8 cellular contexts compared by ENCODE assay signal in the genomic region with DNA sequence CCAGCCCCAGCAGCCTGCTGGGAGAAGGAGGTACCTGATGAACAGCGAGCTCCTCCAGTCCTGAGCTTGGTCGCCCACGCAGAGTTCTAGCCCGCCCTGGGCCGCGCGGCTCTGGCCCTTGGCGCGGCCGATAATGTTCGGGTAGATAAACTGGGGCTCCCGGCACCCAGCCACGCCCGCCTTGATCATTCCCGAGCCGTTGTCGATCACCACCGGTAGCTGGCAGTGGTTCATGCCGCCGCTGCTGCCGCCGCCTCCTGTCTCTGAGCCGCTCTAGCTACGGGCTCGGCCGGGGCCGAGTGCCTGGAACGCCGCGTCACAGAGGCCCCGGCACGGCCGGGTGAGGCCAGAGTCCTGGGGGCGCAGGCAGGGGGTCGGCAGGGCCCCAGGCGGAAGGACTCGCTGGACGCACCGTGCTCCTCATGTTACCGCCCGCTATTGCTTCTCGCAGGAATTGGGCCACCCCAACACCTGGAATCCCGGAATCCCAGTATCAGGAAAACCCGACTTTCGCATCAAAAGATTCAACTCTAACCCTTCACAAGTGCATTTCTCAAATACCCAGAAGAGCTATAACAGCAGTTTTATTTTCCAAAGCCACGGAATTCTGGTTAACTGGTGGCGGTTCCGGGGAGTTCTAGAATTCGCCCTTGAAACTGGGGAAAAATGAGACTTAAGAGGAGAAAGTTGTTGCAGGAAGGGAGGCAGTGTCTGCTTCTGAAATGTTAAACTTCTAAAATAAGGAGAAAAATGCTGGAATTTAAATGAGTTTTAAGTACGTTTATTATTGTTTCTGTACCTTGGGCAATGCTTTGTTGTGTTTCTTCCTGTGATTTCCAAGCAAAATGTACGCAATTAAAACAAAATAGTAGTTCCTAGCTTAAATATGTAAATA. TPM values are rescaled to one million over a fixed set of nuclear protein-coding genes. Genes with fewer than 3 reads are reported as not detected.
DNase-seq lines count a peak whose midpoint lies in the region; ATAC-seq, FAIRE-seq and TF ChIP-seq lines count a peak whose summit lies in the region.

A gene (minus strand): TSS at position 275 of the 895 bp plus-strand sequence. CDS start 41 bp downstream, at position 234.

- peak within 1 kb of the TSS; percentile 85 for H3K4me3 Mint-ChIP-seq in activated T-helper 2 cell treated with anti-CD3 and anti-CD28 coated beads, Interferon-gamma antibody, Interleukin-2, Interleukin-4, amounts not matched to agents 10 μg/mL and 5 μg/mL and 100 μg/mL, durations not matched to agents 14 hours and 24 hours and 36 hours (ENCODE audit: low read depth)
- H3K4me3 Mint-ChIP-seq in naive thymus-derived CD8-positive, alpha-beta T cell: peak within 1 kb of the TSS; percentile 83 to 93 (median 90)
- peak within 1 kb of the TSS; percentile 83 to 88 for H3K4me3 Mint-ChIP-seq in stimulated activated naive CD8-positive, alpha-beta T cell treated with anti-CD3 and anti-CD28 coated beads, Interleukin-15, amount 100 ng/mL, for 72 hours

- H3K79me2 ChIP-seq in PC-3 (ENCODE audit: low read length): peaks cover 13% of the 10 kb centered on the region

- no peaks in the 10 kb centered on the region for H3K27me3 ChIP-seq in PC-3 (ENCODE audit: low read length)

- H3K4me1 Mint-ChIP-seq in activated T-helper 2 cell treated with anti-CD3 and anti-CD28 coated beads, Interferon-gamma antibody, Interleukin-2, Interleukin-4, amounts not matched to agents 10 μg/mL and 5 μg/mL and 100 μg/mL, durations not matched to agents 14 hours and 24 hours and 36 hours (ENCODE audit: low read depth): peaks cover 25% of the 10 kb centered on the region
- peaks cover 12 to 42% (median 32%) of the 10 kb centered on the region in 4 donors for H3K4me1 Mint-ChIP-seq in naive thymus-derived CD8-positive, alpha-beta T cell
- peaks cover 33% of the 10 kb centered on the region for H3K4me1 Mint-ChIP-seq in stimulated activated naive CD8-positive, alpha-beta T cell treated with anti-CD3 and anti-CD28 coated beads, Interleukin-15, amount 100 ng/mL, for 72 hours

- peaks cover 6% of the 10 kb centered on the region for H3F3A ChIP-seq in PC-3 (ENCODE audit: low read length, unreplicated experiment)

- no peaks in the 10 kb centered on the region for H4K20me1 ChIP-seq in PC-3 (ENCODE audit: low read length)

- under 1% methylated on average over 26 of the region's 51 CpGs for WGBS in A549 (ENCODE audit: missing lambda C conversion rate)

- no peak for TF ChIP-seq RAD21 in A549 (conservative IDR thresholded peaks at IDR 0.05 in 1 of 2, IDR thresholded peaks at IDR 0.05 in 1 of 2)

- POLR2A ChIA-PET in A549 (lab: Yijun Ruan, JAX) (no interaction called here), PC-3 (lab: Charles Lee; ENCODE audit: unreplicated experiment) (interaction anchor here (0.6 kb wide), 4 partner anchors 371 to 594 kb away, joined by 3 to 18 read pairs (median 9); no protein-coding TSS in a partner anchor)
- POLR2A ChIA-PET in naive thymus-derived CD8-positive, alpha-beta T cell (lab: Charles Lee): interaction anchor here (0.6 to 1.8 kb wide), 4 partner anchors 43 to 587 kb away, joined by 3 to 9 read pairs (median 4); a partner anchor contains a TSS

- H2AFZ ChIP-seq in PC-3 (ENCODE audit: low read length): peak within 1 kb of the TSS; percentile 82

- peaks cover 6% of the 10 kb centered on the region; the same call in 2 of the 3 replicates for H3K4me1 ChIP-seq in A549
- peaks cover 10% of the 10 kb centered on the region for H3K4me1 ChIP-seq in PC-3 (ENCODE audit: insufficient read depth, low read length)

- peak within 1 kb of the TSS; percentile 87 for H3K27ac Mint-ChIP-seq in activated T-helper 2 cell treated with anti-CD3 and anti-CD28 coated beads, Interferon-gamma antibody, Interleukin-2, Interleukin-4, amounts not matched to agents 10 μg/mL and 5 μg/mL and 100 μg/mL, durations not matched to agents 14 hours and 24 hours and 36 hours
- peak within 1 kb of the TSS in 9 of 10 donors; percentile 79 to 91 (median 87) for H3K27ac Mint-ChIP-seq in naive thymus-derived CD8-positive, alpha-beta T cell
- H3K27ac Mint-ChIP-seq in stimulated activated naive CD8-positive, alpha-beta T cell treated with anti-CD3 and anti-CD28 coated beads, Interleukin-15, amount 100 ng/mL, for 72 hours: peak within 1 kb of the TSS; percentile 52 to 82

- H3K36me3 Mint-ChIP-seq in activated T-helper 2 cell treated with anti-CD3 and anti-CD28 coated beads, Interferon-gamma antibody, Interleukin-2, Interleukin-4, amounts not matched to agents 10 μg/mL and 5 μg/mL and 100 μg/mL, durations not matched to agents 14 hours and 24 hours and 36 hours (ENCODE audit: low read depth): peaks cover 13% of the 10 kb centered on the region
- peaks cover 0 to 10% (median 6%) of the 10 kb centered on the region in 3 donors for H3K36me3 Mint-ChIP-seq in naive thymus-derived CD8-positive, alpha-beta T cell

- peaks cover 2% of the 10 kb centered on the region; the same call in 1 of the 2 replicates for H3K36me3 ChIP-seq in PC-3 (ENCODE audit: low read depth, low read length)

- BruUV-seq in PC-3 (replicated peaks; lab: Mats Ljungman, UMichigan): no TSS peak

- H3K9me3 Mint-ChIP-seq in activated T-helper 2 cell treated with anti-CD3 and anti-CD28 coated beads, Interferon-gamma antibody, Interleukin-2, Interleukin-4, amounts not matched to agents 10 μg/mL and 5 μg/mL and 100 μg/mL, durations not matched to agents 14 hours and 24 hours and 36 hours: no peaks in the 10 kb centered on the region
- peaks cover 0 to 10% (median 3%) of the 10 kb centered on the region in 9 donors for H3K9me3 Mint-ChIP-seq in naive thymus-derived CD8-positive, alpha-beta T cell
- H3K9me3 Mint-ChIP-seq in stimulated activated naive CD8-positive, alpha-beta T cell treated with anti-CD3 and anti-CD28 coated beads, Interleukin-15, amount 100 ng/mL, for 72 hours: no peaks in the 10 kb centered on the region

- TF ChIP-seq CTCF in A549 (IDR thresholded peaks at IDR 0.05) (no peak), PC-3 (conservative IDR thresholded peaks at IDR 0.05; ENCODE audit: low read depth, low read length) (0 out of 2 replicates have a peak, but pooled peaks have one; percentile 9), fibroblast of the aortic adventitia (IDR thresholded peaks at IDR 0.05; ENCODE audit: insufficient read depth, low read length) (no peak)

- H3K9me3 ChIP-seq in A549 (peaks cover 4% of the 10 kb centered on the region; the same call in 1 of the 3 replicates), PC-3 (ENCODE audit: low read length) (no peaks in the 10 kb centered on the region)

- H3K4me2 ChIP-seq in A549 (peak within 1 kb of the TSS; percentile 65), PC-3 (ENCODE audit: low read length) (peak within 1 kb of the TSS; percentile 77)

- TF ChIP-seq POLR2A in A549 (IDR thresholded peaks at IDR 0.05; ENCODE audit: low read length): peak; percentile 56

- TF ChIP-seq EP300 in A549 (IDR thresholded peaks at IDR 0.05): no peak

- no peaks in the 10 kb centered on the region for H3K27me3 Mint-ChIP-seq in activated T-helper 2 cell treated with anti-CD3 and anti-CD28 coated beads, Interferon-gamma antibody, Interleukin-2, Interleukin-4, amounts not matched to agents 10 μg/mL and 5 μg/mL and 100 μg/mL, durations not matched to agents 14 hours and 24 hours and 36 hours (ENCODE audit: low read depth)
- peaks cover 0 to 3% (median 0%) of the 10 kb centered on the region in 5 donors for H3K27me3 Mint-ChIP-seq in naive thymus-derived CD8-positive, alpha-beta T cell
- no peaks in the 10 kb centered on the region for H3K27me3 Mint-ChIP-seq in stimulated activated naive CD8-positive, alpha-beta T cell treated with anti-CD3 and anti-CD28 coated beads, Interleukin-15, amount 100 ng/mL, for 72 hours

- DNase-seq in A549 (ENCODE audit: low read depth in 1 of 2, low spot score in 1 of 2): peak; percentile 33 to 73
- DNase-seq in PC-3: peak; percentile 57
- peak; percentile 56 for DNase-seq in activated T-helper 2 cell treated with anti-CD3 and anti-CD28 coated beads, Interferon-gamma antibody, Interleukin-2, Interleukin-4, amounts not matched to agents 10 μg/mL and 5 μg/mL and 100 μg/mL, durations not matched to agents 14 hours and 24 hours and 36 hours (ENCODE audit: low spot score)
- DNase-seq in fibroblast of the aortic adventitia (ENCODE audit: low read depth): peak; percentile 73
- DNase-seq in naive thymus-derived CD8-positive, alpha-beta T cell: peak; percentile 41 to 71 (median 49)
- peak; percentile 75 to 76 for DNase-seq in stimulated activated naive CD8-positive, alpha-beta T cell treated with anti-CD3 and anti-CD28 coated beads, Interleukin-15, amount 100 ng/mL, for 72 hours

- H3K9me2 ChIP-seq in PC-3 (replicated peaks; ENCODE audit: low read length): no peaks in the 10 kb centered on the region

- FAIRE-seq in A549 (lab: Jason Lieb, UNC): no peak

- H3K4me3 ChIP-seq in A549: peak within 1 kb of the TSS; percentile 55
- H3K4me3 ChIP-seq in PC-3 (ENCODE audit: low read length): peak within 1 kb of the TSS; percentile 70
- peak within 1 kb of the TSS; percentile 76 for H3K4me3 ChIP-seq in fibroblast of the aortic adventitia (ENCODE audit: low read depth, low read length)

- intact Hi-C loops in PC-3 (cut with micrococcal nuclease): loop anchor here (5.0 to 10.0 kb wide), 4 partner anchors 43 to 1672 kb away; a partner anchor contains a TSS
- intact Hi-C loops in activated T-helper 2 cell treated with anti-CD3 and anti-CD28 coated beads, Interferon-gamma antibody, Interleukin-2, Interleukin-4, amounts not matched to agents 10 μg/mL and 5 μg/mL and 100 μg/mL, durations not matched to agents 14 hours and 24 hours and 36 hours (cut with micrococcal nuclease): loop anchor here (5.0 to 10.0 kb wide), 4 partner anchors 588 to 1138 kb away; a partner anchor contains a TSS

- CTCF ChIA-PET in A549 (lab: Yijun Ruan, JAX) (no interaction called here), PC-3 (lab: Charles Lee) (interaction anchor here (0.5 kb wide), 1 partner anchor 280 kb away, joined by 3 read pairs; no protein-coding TSS in a partner anchor)

- peak within 1 kb of the TSS; percentile 83 for H3K9ac ChIP-seq in PC-3 (ENCODE audit: low read length)

- ATAC-seq in A549: peak; percentile 38 to 40
- ATAC-seq in GM19023 (IDR thresholded peaks at IDR 0.05; ENCODE audit: unreplicated experiment): peak; percentile 14
- peak; percentile 21 for ATAC-seq in HG03378 (IDR thresholded peaks at IDR 0.05; ENCODE audit: unreplicated experiment)
- ATAC-seq in PC-3: peak; percentile 11
- peak in 1 of 2 donors; percentile 5 for ATAC-seq in naive thymus-derived CD8-positive, alpha-beta T cell
- peak; percentile 37 for ATAC-seq in stimulated activated naive CD8-positive, alpha-beta T cell treated with anti-CD3 and anti-CD28 coated beads, Interleukin-15, amount 100 ng/mL, for 72 hours

- peak within 1 kb of the TSS; percentile 75 to 96 for H3K27ac ChIP-seq in A549
- H3K27ac ChIP-seq in PC-3 (ENCODE audit: low read length): peak within 1 kb of the TSS; percentile 42

RNA-seq across cellular contexts. Expression of the gene that starts here (rescaled TPM):
- polyA plus RNA-seq in A549 (2011; rRNA removed): 1.8 and 2.3 TPM in 2 replicates
- 1.0 and 1.4 TPM in 2 replicates for polyA plus RNA-seq in A549 (2012; cell fraction: cytosol; rRNA removed)
- 0.49 and 1.0 TPM in 2 replicates for polyA plus RNA-seq in A549 (2012; cell fraction: nucleus; rRNA removed)
- 2.8 to 4.4 TPM (median 3.3 TPM) in 3 replicates for polyA plus RNA-seq in A549 (2017; fragmentation: RNase III; extraction: RNeasy Plus Mini Kit Qiagen cat#74134 plus additional on column Dnase treatment)
- 1.1 and 2.4 TPM in 2 replicates for polyA minus RNA-seq in A549 (2011; rRNA and poly(A)+ RNA removed)
- total RNA-seq in PC-3 (2014; rRNA removed): 2.6 and 4.1 TPM in 2 replicates
- 1.3 and 1.7 TPM in 2 replicates for total RNA-seq in activated T-helper 2 cell treated with anti-CD3 and anti-CD28 coated beads, Interferon-gamma antibody, Interleukin-2, Interleukin-4, amounts not matched to agents 10 μg/mL and 5 μg/mL and 100 μg/mL, durations not matched to agents 14 hours and 24 hours and 36 hours
- 3.8 and 4.3 TPM in 2 replicates for total RNA-seq in fibroblast of the aortic adventitia (ENCODE audit: low replicate concordance)
- total RNA-seq in naive thymus-derived CD8-positive, alpha-beta T cell: under 1 TPM in 1 of 2 experiments, not detected in 1; 0.29 TPM
- polyA plus RNA-seq in naive thymus-derived CD8-positive, alpha-beta T cell: under 1 TPM; 0.13 to 0.15 (median 0.14) TPM

Comparison
In these comparisons a context has a peak if more than half of its experiments do, and no peak if none do; other contexts are left out.
1. Peak in DNase-seq in naive thymus-derived CD8-positive, alpha-beta T cell; RNA of the gene not detected or under 1 TPM.